ENCODE assay signal across 1 cellular context in genomic region chr1:89800022-89800655, GRCh38.
TF ChIP-seq lines count a peak whose summit lies in the region.

No MANE protein-coding gene starts in this region.

TF ChIP-seq in HepG2, 621 proteins besides CTCF, POLR2A, EP300 and RAD21:
- TF ChIP-seq ETS1 (CRISPR knock-in tag; IDR thresholded peaks at IDR 0.05) (no peak), ZNF263 (CRISPR knock-in tag; IDR thresholded peaks at IDR 0.05) (peak; percentile 53)
